ENCODE assay signal across 8 cellular contexts in genomic region chr20:543369-544152, GRCh38. TPM values are rescaled to one million over a fixed set of nuclear protein-coding genes. Genes with fewer than 3 reads are reported as not detected.
DNase-seq lines count a peak whose midpoint lies in the region; ATAC-seq and TF ChIP-seq lines count a peak whose summit lies in the region.

CSNK2A1 (minus strand) TSS chr20:543790; CDS start chr20:508551, 35,239 bp downstream.

- H3K4me3 ChIP-seq in SK-N-SH (ENCODE audit: low read depth in 2 of 2, low read length in 1 of 2), result peak within 1 kb of the TSS; percentile 84 to 94

- TF ChIP-seq RAD21 in SK-N-SH (IDR thresholded peaks at IDR 0.05; ENCODE audit: low read length), result no peak

- no peak for TF ChIP-seq CTCF in SK-N-SH (IDR thresholded peaks at IDR 0.05)

- peak within 1 kb of the TSS; percentile 72 for H2AFZ ChIP-seq in SK-N-SH (ENCODE audit: low read depth)

- 1% methylated on average over 30 of the region's 44 CpGs for WGBS in SK-N-SH (ENCODE audit: low lambda C conversion rate)

- no peaks in the 10 kb centered on the region for H3K9me2 ChIP-seq in SK-N-SH

- no peaks in the 10 kb centered on the region for H3F3A ChIP-seq in SK-N-SH (replicated peaks; ENCODE audit: insufficient read depth)

- peaks cover 0 to 6% of the 10 kb centered on the region in 2 experiments for H3K36me3 ChIP-seq in SK-N-SH (replicated peaks in 1 of 2; ENCODE audit: control insufficient read depth in 1 of 2, insufficient read depth in 2 of 2, low read length in 1 of 2)

- H3K79me2 ChIP-seq in SK-N-SH (ENCODE audit: insufficient read depth), result peaks cover 50% of the 10 kb centered on the region

- peak; percentile 95 for ATAC-seq in HG02571 (IDR thresholded peaks at IDR 0.05; ENCODE audit: unreplicated experiment)

- peaks cover 4 to 6% of the 10 kb centered on the region in 2 experiments; a peak in 1 of 4 replicates for H3K4me1 ChIP-seq in SK-N-SH (ENCODE audit: control insufficient read depth in 1 of 2, insufficient read depth in 2 of 2, low read depth in 1 of 2, low read length in 1 of 2)

- TF ChIP-seq EP300 in SK-N-SH (IDR thresholded peaks at IDR 0.05; ENCODE audit: borderline replicate concordance in 1 of 2, low read depth in 1 of 2, low read length in 1 of 2), result peak in 1 of 2 experiments; percentile 25; a peak in 1 of 4 replicates

- POLR2A ChIA-PET in SK-N-SH (lab: Yijun Ruan, JAX), result interaction anchor here (0.6 to 1.9 kb wide), 4 partner anchors 19 to 196 kb away, joined by 3 to 7 read pairs (median 4); partner anchors contain the start of gene NRSN2

- peak within 1 kb of the TSS; percentile 83 to 96 for H3K27ac ChIP-seq in SK-N-SH (ENCODE audit: low read depth in 2 of 2, low read length in 1 of 2)

- DNase-seq in GM04504 (ENCODE audit: low read depth) (peak; percentile 90), NCI-H1048 (lab: John Stamatoyannopoulos, UW) (peak; percentile 80), SK-N-SH (peak; percentile 93), germinal center (ENCODE audit: low spot score) (peak; percentile 96), non-pigmented ciliary epithelial cell (ENCODE audit: low read depth) (peak; percentile 71), superior temporal gyrus (ENCODE audit: extremely low spot score) (peak; percentile 99)
- peak; percentile 95 for DNase-seq in activated naive CD4-positive, alpha-beta T cell treated with anti-CD3 and anti-CD28 coated beads, Interleukin-2, amount 50 U/mL, for 16 hours

- peaks cover 41% of the 10 kb centered on the region for H4K20me1 ChIP-seq in SK-N-SH (ENCODE audit: insufficient read depth)

- H3K9me3 ChIP-seq in SK-N-SH, result no peaks in the 10 kb centered on the region; the same call in 1 of the 2 replicates

- H3K27me3 ChIP-seq in SK-N-SH (ENCODE audit: insufficient read depth), result no peaks in the 10 kb centered on the region; the same call in 1 of the 2 replicates

- peak within 1 kb of the TSS; percentile 77 for H3K4me2 ChIP-seq in SK-N-SH

- peak within 1 kb of the TSS; percentile 97 for H3K9ac ChIP-seq in SK-N-SH

- CTCF ChIA-PET in SK-N-SH (lab: Yijun Ruan, JAX), result interaction anchor here (0.7 to 2.1 kb wide), 9 partner anchors 14 to 218 kb away, joined by 3 to 8 read pairs (median 4); partner anchors contain the start of gene TBC1D20

TF ChIP-seq in SK-N-SH, 30 proteins besides CTCF, POLR2A, EP300 and RAD21:
- TF ChIP-seq POLR2AphosphoS5 (IDR thresholded peaks at IDR 0.05; ENCODE audit: low read depth, low read length), result peak; percentile 91
- peak; percentile 98 for TF ChIP-seq YY1 (IDR thresholded peaks at IDR 0.05; ENCODE audit: low read depth)
- TF ChIP-seq IRF3 (IDR thresholded peaks at IDR 0.05; ENCODE audit: low read depth, low read length), result no peak
- TF ChIP-seq, protein P1, sequence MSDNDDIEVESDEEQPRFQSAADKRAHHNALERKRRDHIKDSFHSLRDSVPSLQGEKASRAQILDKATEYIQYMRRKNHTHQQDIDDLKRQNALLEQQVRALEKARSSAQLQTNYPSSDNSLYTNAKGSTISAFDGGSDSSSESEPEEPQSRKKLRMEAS (IDR thresholded peaks at IDR 0.05; ENCODE audit: low read depth), result peak; percentile 61
- no peak for TF ChIP-seq RXRA (IDR thresholded peaks at IDR 0.05; ENCODE audit: borderline replicate concordance, low read depth)
- TF ChIP-seq MXI1 (IDR thresholded peaks at IDR 0.05; ENCODE audit: low read depth, low read length), result 0 out of 2 replicates have a peak, but pooled peaks have one; percentile 53
- TF ChIP-seq RCOR1 (IDR thresholded peaks at IDR 0.05; ENCODE audit: low read length), result no peak
- no peak for TF ChIP-seq SMC3 (IDR thresholded peaks at IDR 0.05; ENCODE audit: low read depth, low read length)
- peak; percentile 45 for TF ChIP-seq CHD2 (IDR thresholded peaks at IDR 0.05; ENCODE audit: low read length, partially characterized antibody)
- no peak for TF ChIP-seq MEF2A (IDR thresholded peaks at IDR 0.05; ENCODE audit: borderline replicate concordance, low read depth)
- TF ChIP-seq TAF1 (IDR thresholded peaks at IDR 0.05; ENCODE audit: borderline replicate concordance, low read depth, low read length), result peak; percentile 71; the same call in 1 of the 2 replicates
- TF ChIP-seq FOXJ3 (CRISPR knock-in tag; IDR thresholded peaks at IDR 0.05), result no peak
- TF ChIP-seq REST (IDR thresholded peaks at IDR 0.05; ENCODE audit: low read depth, low read length), result no peak
- TF ChIP-seq ELF1 (IDR thresholded peaks at IDR 0.05), result peak; percentile 59; the same call in 1 of the 2 replicates
- TF ChIP-seq GABPA (IDR thresholded peaks at IDR 0.05; ENCODE audit: low read depth), result peak; percentile 95
- TF ChIP-seq GATA2 (CRISPR knock-in tag; IDR thresholded peaks at IDR 0.05), result no peak
- no peak for TF ChIP-seq EZH2phosphoT487 (IDR thresholded peaks at IDR 0.05; ENCODE audit: borderline replicate concordance, low read depth)
- TF ChIP-seq TEAD4 (IDR thresholded peaks at IDR 0.05; ENCODE audit: borderline replicate concordance, insufficient read depth), result no peak

RNA-seq across cellular contexts. Expression of gene CSNK2A1, which starts in this region (rescaled TPM):
- 61.9 and 71.4 TPM in 2 replicates for polyA plus RNA-seq in SK-N-SH (2012; rRNA removed)
- polyA plus RNA-seq in SK-N-SH (2012; cell fraction: cytosol; rRNA removed), result 69.0 and 79.0 TPM in 2 replicates
- 53.1 and 66.8 TPM in 2 replicates for polyA plus RNA-seq in SK-N-SH (2012; cell fraction: nucleus; rRNA removed)

Comparison
In these comparisons a context has a peak if more than half of its experiments do, and no peak if none do; other contexts are left out.
1. Peak in every context shown above with its lines: DNase-seq, ATAC-seq, H3K4me3 ChIP-seq and H3K27ac ChIP-seq.